8 cellular contexts compared by ENCODE assay signal in the genomic region with DNA sequence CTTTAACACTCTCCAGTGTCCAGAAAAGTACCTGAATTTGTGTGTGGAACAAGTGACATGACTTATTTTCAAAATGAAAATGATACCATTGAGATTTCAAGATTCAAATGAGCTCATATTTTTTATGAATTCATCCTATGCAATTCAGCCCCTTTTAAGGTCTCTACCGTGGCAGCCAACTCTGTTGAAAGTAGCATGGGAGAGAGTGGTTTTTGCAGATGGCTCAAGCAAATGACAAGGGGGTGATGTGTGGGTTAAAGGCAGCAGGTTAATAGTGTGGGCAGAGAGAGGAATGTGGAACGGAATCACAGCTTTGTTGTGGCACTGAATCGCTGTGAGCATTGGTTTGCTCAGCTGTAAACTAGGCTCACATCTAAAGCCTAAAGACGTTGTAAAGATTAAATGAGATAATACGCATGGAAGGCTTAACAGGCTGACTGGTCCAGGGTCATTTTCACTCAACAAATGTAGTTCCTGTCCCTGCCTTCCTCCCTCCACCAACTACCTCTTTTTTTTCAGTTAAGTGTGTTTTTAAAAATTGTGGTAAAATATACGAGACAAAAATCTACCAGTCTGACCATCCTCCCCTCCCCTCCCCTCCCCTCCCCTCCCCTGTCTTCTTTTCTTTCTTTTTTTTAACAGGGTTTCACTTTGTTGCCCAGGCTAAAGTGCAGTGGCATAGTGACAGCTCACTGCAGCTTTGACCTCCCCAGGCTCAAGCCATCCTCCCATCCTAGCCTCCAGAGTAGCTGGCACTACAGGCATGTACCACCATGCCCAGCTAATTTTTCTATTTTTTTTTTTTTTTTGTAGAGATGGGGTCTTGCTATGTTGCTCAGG.
DNase-seq lines count a peak whose midpoint lies in the region; ATAC-seq and TF ChIP-seq lines count a peak whose summit lies in the region.

No MANE protein-coding gene starts in this region.

- no peak for TF ChIP-seq CTCF in brain (conservative IDR thresholded peaks at IDR 0.05)
- TF ChIP-seq CTCF in spleen (IDR thresholded peaks at IDR 0.05 in 8 of 11, conservative IDR thresholded peaks at IDR 0.05 in 3 of 11) = no peak

- 15 to 35% (median 20%) methylated on average over 6 of the region's 6 CpGs for WGBS in spleen, 5 donors

- H3K36me3 Mint-ChIP-seq in brain = no peaks in the 10 kb centered on the region

- no peaks in the 10 kb centered on the region for H3K9me3 Mint-ChIP-seq in brain

- peak; percentile 72 for ATAC-seq in GM18511 (IDR thresholded peaks at IDR 0.05; ENCODE audit: unreplicated experiment)
- ATAC-seq in HG02884 (IDR thresholded peaks at IDR 0.05; ENCODE audit: unreplicated experiment) = peak; percentile 56

- H3K27ac ChIP-seq in spleen = peak overlapping the region; percentile 27 to 83 (median 74)

- peaks cover 22 to 60% (median 41%) of the 10 kb centered on the region in 6 donors for H3K4me1 ChIP-seq in spleen

- H3K9me3 ChIP-seq in spleen = no peaks in the 10 kb centered on the region

- H3K27me3 Mint-ChIP-seq in brain = no peaks in the 10 kb centered on the region

- peak overlapping the region in 3 of 5 experiments; percentile 82 to 95 (median 94) for H3K27ac Mint-ChIP-seq in brain

- peak overlapping the region in 1 of 5 experiments; percentile 1 for H3K4me3 Mint-ChIP-seq in brain

- no peaks in the 10 kb centered on the region for H3K36me3 ChIP-seq in spleen

- peaks cover 31% of the 10 kb centered on the region for H3K4me1 Mint-ChIP-seq in brain

- DNase-seq in OCI-M1 (lab: John Stamatoyannopoulos, UW) = peak; percentile 61
- no peak for DNase-seq in spleen
- no peak for DNase-seq in DMS153 (lab: John Stamatoyannopoulos, UW)
- DNase-seq in NCI-H128 (lab: John Stamatoyannopoulos, UW; ENCODE audit: unreplicated experiment) = no peak
- no peak for DNase-seq in NCI-H2029 (lab: John Stamatoyannopoulos, UW)

- H3K27me3 ChIP-seq in spleen (replicated peaks in 1 of 7) = no peaks in the 10 kb centered on the region

- peak overlapping the region in 1 of 8 donors; percentile 30 for H3K4me3 ChIP-seq in spleen

- intact Hi-C loops in spleen (cut with DNase I; ENCODE audit: low total_unique reads) = no loop called here

- no peak for TF ChIP-seq POLR2A in spleen (IDR thresholded peaks at IDR 0.05)
